ENCODE assay signal across 24 cellular contexts in genomic region chr5:105530716-105531261, GRCh38.
"Had no signal": no experiment of that assay in that cellular context is flagged by ENCODE, and none has a peak within 500 bp of the region (broad histone marks: within the 10 kb centered on the region; RNA-seq: fewer than 3 reads in every experiment).

No MANE protein-coding gene starts in this region.

- H3K27me3 ChIP-seq: esophagus muscularis mucosa, ovary, right atrium auricular region, sigmoid colon, suprapubic skin, thyroid gland, upper lobe of right lung, vagina had no signal

- H3K9me3 ChIP-seq: mucosa of descending colon, ovary, thyroid gland, upper lobe of right lung, vagina had no signal

- H3K4me1 ChIP-seq: esophagus muscularis mucosa, right atrium auricular region, sigmoid colon, suprapubic skin, thyroid gland, upper lobe of right lung, vagina had no signal

- H3K27ac Mint-ChIP-seq: dendritic cell treated with granulocyte-macrophage colony-stimulating factor and Interleukin-4, amounts not matched to agents 40 ng/mL and 50 ng/mL, for 4 days; effector memory CD8-positive, alpha-beta T cell; natural killer cell; stimulated activated effector memory CD8-positive, alpha-beta T cell treated with anti-CD3 and anti-CD28 coated beads, Interleukin-12 subunit alpha, Interleukin-12 subunit beta, amount 100 ng/mL, for 72 hours had no signal

- H3K36me3 ChIP-seq: esophagus muscularis mucosa, ovary, right atrium auricular region, sigmoid colon, suprapubic skin, thyroid gland, upper lobe of right lung, vagina had no signal

- ATAC-seq: effector memory CD8-positive, alpha-beta T cell; left colon; mucosa of descending colon; natural killer cell; stimulated activated effector memory CD8-positive, alpha-beta T cell treated with anti-CD3 and anti-CD28 coated beads, Interleukin-12 subunit alpha, Interleukin-12 subunit beta, amount 100 ng/mL, for 72 hours; stimulated activated naive CD8-positive, alpha-beta T cell treated with anti-CD3 and anti-CD28 coated beads, Interleukin-15, Interleukin-2, amounts not matched to agents 100 U/mL and 50 U/mL, for 24 hours; upper lobe of right lung had no signal

- H3K4me3 Mint-ChIP-seq: dendritic cell treated with granulocyte-macrophage colony-stimulating factor and Interleukin-4, amounts not matched to agents 40 ng/mL and 50 ng/mL, for 4 days; effector memory CD8-positive, alpha-beta T cell; natural killer cell; neural crest cell; stimulated activated effector memory CD8-positive, alpha-beta T cell treated with anti-CD3 and anti-CD28 coated beads, Interleukin-12 subunit alpha, Interleukin-12 subunit beta, amount 100 ng/mL, for 72 hours had no signal

- DNase-seq: cerebellar nuclear complex; effector memory CD8-positive, alpha-beta T cell; foreskin fibroblast; head of caudate nucleus; hippocampal formation; left colon; mucosa of descending colon; natural killer cell; nucleus accumbens; ovary; sigmoid colon; small intestine; stimulated activated CD4-positive, alpha-beta T cell treated with anti-CD3 and anti-CD28 coated beads, Interleukin-12 subunit alpha, Interleukin-12 subunit beta, amount 100 ng/mL, for 4 hours; stimulated activated CD4-positive, alpha-beta T cell treated with anti-CD3 and anti-CD28 coated beads, Interleukin-2, amount 100 ng/mL, for 48 hours; stimulated activated naive CD8-positive, alpha-beta T cell treated with anti-CD3 and anti-CD28 coated beads, Interleukin-15, Interleukin-2, amounts not matched to agents 100 U/mL and 50 U/mL, for 24 hours; thyroid gland; upper lobe of right lung had no signal

- H3K27ac ChIP-seq: esophagus muscularis mucosa, ovary, right atrium auricular region, sigmoid colon, suprapubic skin, thyroid gland, upper lobe of right lung, vagina had no signal

- H3K27me3 Mint-ChIP-seq: dendritic cell treated with granulocyte-macrophage colony-stimulating factor and Interleukin-4, amounts not matched to agents 40 ng/mL and 50 ng/mL, for 4 days; effector memory CD8-positive, alpha-beta T cell had no signal

- H3K36me3 Mint-ChIP-seq: stimulated activated effector memory CD8-positive, alpha-beta T cell treated with anti-CD3 and anti-CD28 coated beads, Interleukin-12 subunit alpha, Interleukin-12 subunit beta, amount 100 ng/mL, for 72 hours had no signal

- H3K4me1 Mint-ChIP-seq: natural killer cell; neural crest cell; stimulated activated effector memory CD8-positive, alpha-beta T cell treated with anti-CD3 and anti-CD28 coated beads, Interleukin-12 subunit alpha, Interleukin-12 subunit beta, amount 100 ng/mL, for 72 hours had no signal

- H3K4me3 ChIP-seq: esophagus muscularis mucosa, mucosa of descending colon, ovary, right atrium auricular region, sigmoid colon, suprapubic skin, thyroid gland, upper lobe of right lung, vagina had no signal
